24 cellular contexts compared by ENCODE assay signal in the genomic region with DNA sequence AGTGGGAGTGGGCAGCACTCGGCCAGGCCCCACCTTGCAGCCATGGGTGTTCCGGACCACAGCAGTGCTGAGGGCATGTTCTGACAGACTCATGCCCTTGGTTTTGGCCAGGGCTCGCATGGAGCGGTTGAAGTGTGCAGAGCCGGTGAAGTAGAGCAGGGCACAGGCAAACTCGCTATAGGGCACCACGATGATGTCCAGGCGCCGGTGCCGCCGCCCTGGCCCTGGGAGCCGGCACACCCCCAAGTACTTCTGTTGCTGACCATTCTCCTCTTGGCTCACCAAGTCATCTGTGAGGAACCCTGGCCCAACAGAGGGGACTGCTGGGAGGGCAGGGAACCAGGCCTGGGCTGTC.
"Had no signal": no experiment of that assay in that cellular context is flagged by ENCODE, and none has a peak within 500 bp of the region (broad histone marks: within the 10 kb centered on the region; RNA-seq: fewer than 3 reads in every experiment).

No MANE protein-coding gene starts in this region.

- H3K27ac ChIP-seq: epithelial cell of prostate, esophagus squamous epithelium, gastrocnemius medialis, hepatocyte, lower lobe of right lung had no signal

- H3K4me3 ChIP-seq: esophagus squamous epithelium, gastrocnemius medialis, hepatocyte, lower lobe of right lung, mucosa of descending colon had no signal

- H3K9me3 ChIP-seq: esophagus squamous epithelium, gastrocnemius medialis, lower lobe of right lung, mucosa of descending colon had no signal

- H3K4me2 ChIP-seq: hepatocyte had no signal

- H2AFZ ChIP-seq: hepatocyte had no signal

- H3K4me1 ChIP-seq: esophagus squamous epithelium, gastrocnemius medialis, lower lobe of right lung had no signal

- DNase-seq: cortex of kidney; effector CD8-positive, alpha-beta T cell; effector memory CD8-positive, alpha-beta T cell; endodermal cell; erythroblast; esophagus squamous epithelium; foreskin fibroblast; foreskin melanocyte; gastrocnemius medialis; glutamatergic neuron; head of caudate nucleus; hypothalamus; immature natural killer cell; islet precursor cell; left colon; left ventricle myocardium superior; lower lobe of right lung; mesenchymal stem cell; mucosa of descending colon; naive B cell had no signal

- ATAC-seq: effector memory CD8-positive, alpha-beta T cell; esophagus mucosa; gastrocnemius medialis; left colon; left lobe of liver; left ventricle myocardium superior; lower lobe of right lung; mucosa of descending colon had no signal

- H3K27me3 ChIP-seq: esophagus squamous epithelium, gastrocnemius medialis, hepatocyte had no signal
